9 cellular contexts compared by ENCODE assay signal in the genomic region with DNA sequence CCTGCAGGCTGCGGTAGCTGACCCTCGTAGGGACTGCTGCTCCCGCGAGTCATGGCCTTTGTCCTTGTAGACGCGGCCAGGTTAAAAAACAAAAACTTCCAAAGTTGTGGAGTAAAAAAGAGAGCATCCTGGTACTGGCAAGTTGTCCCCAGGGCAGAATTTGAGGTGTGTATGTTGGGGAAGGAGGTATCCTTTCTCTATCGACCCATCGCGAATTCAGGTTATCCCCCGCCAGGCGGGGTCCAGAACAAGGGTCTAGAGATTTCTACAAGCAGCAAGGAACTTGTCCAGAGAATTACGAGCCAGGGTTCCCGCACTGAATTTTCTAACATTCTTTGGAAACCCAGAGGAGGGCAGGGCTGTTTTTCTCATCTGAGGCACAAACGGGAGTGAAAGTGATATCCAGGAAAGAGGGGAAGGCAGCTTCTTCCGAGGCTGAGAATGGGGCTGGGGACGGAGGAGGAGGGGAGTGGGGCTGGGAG. TPM values are rescaled to one million over a fixed set of nuclear protein-coding genes. Genes with fewer than 3 reads are reported as not detected.
DNase-seq lines count a peak whose midpoint lies in the region; ATAC-seq, FAIRE-seq and TF ChIP-seq lines count a peak whose summit lies in the region.
"Had no signal": no experiment of that assay in that cellular context is flagged by ENCODE, and none has a peak within 500 bp of the region (broad histone marks: within the 10 kb centered on the region; RNA-seq: fewer than 3 reads in every experiment).

No MANE protein-coding gene starts in this region.

- intact Hi-C loops in right lobe of liver (cut with DNase I): loop anchor here (5.0 to 10.0 kb wide), 3 partner anchors 967 to 1247 kb away; no protein-coding TSS in a partner anchor

- DNase-seq in astrocyte of the cerebellum (ENCODE audit: low read depth) (no peak), right lobe of liver (no peak), islet precursor cell (no peak), urothelium cell line (ENCODE audit: low spot score) (no peak)
- DNase-seq: activated naive CD4-positive, alpha-beta T cell treated with Interleukin-2 at 50 U/mL for 16 hours had no signal

- no peak for TF ChIP-seq POLR2A in right lobe of liver (IDR thresholded peaks at IDR 0.05)

- peak overlapping the region; percentile 35 for H3K27ac ChIP-seq in HUES48 (ENCODE audit: low read depth, low read length)
- no peak overlapping the region for H3K27ac ChIP-seq in right lobe of liver
- H3K27ac ChIP-seq in subcutaneous abdominal adipose tissue (ENCODE audit: low read depth, low read length): no peak overlapping the region

- H3K4me1 ChIP-seq in HUES48 (ENCODE audit: control insufficient read depth, insufficient read depth, low read length): peaks cover 77% of the 10 kb centered on the region
- peaks cover 0 to 19% (median 0%) of the 10 kb centered on the region in 4 donors for H3K4me1 ChIP-seq in right lobe of liver
- H3K4me1 ChIP-seq in subcutaneous abdominal adipose tissue (ENCODE audit: control insufficient read depth in 5 of 5, insufficient read depth in 5 of 5, low read length in 5 of 5): peaks cover 0 to 49% (median 29%) of the 10 kb centered on the region in 5 donors

- H3K9me3 ChIP-seq in HUES48 (ENCODE audit: control insufficient read depth, insufficient read depth, low read length): no peaks in the 10 kb centered on the region
- H3K9me3 ChIP-seq in right lobe of liver: no peaks in the 10 kb centered on the region
- H3K9me3 ChIP-seq in subcutaneous abdominal adipose tissue (ENCODE audit: control insufficient read depth in 5 of 5, low read length in 5 of 5): no peaks in the 10 kb centered on the region

- no peak overlapping the region for H3K9ac ChIP-seq in HUES48 (ENCODE audit: low read depth, low read length)
- H3K9ac ChIP-seq in subcutaneous abdominal adipose tissue (ENCODE audit: low read length in 5 of 5): no peak overlapping the region

- H3K4me3 ChIP-seq in HUES48 (ENCODE audit: low read depth, low read length) (peak overlapping the region; percentile 47), astrocyte of the cerebellum (ENCODE audit: low read depth, low read length) (peak overlapping the region; percentile 39), right lobe of liver (peak overlapping the region in 2 of 3 donors; percentile 46 to 57), subcutaneous abdominal adipose tissue (ENCODE audit: low read depth in 1 of 5, low read length in 5 of 5) (peak overlapping the region in 3 of 5 donors; percentile 62 to 68 (median 66))

- no peaks in the 10 kb centered on the region for H3K36me3 ChIP-seq in HUES48 (ENCODE audit: control insufficient read depth, insufficient read depth, low read length)
- peaks cover 0 to 11% (median 0%) of the 10 kb centered on the region in 4 donors for H3K36me3 ChIP-seq in right lobe of liver
- peaks cover 0 to 12% (median 8%) of the 10 kb centered on the region in 5 donors for H3K36me3 ChIP-seq in subcutaneous abdominal adipose tissue (ENCODE audit: control insufficient read depth in 5 of 5, insufficient read depth in 5 of 5, low read length in 5 of 5)

- ATAC-seq in right lobe of liver (no peak), HG03342 (IDR thresholded peaks at IDR 0.05; ENCODE audit: unreplicated experiment) (no peak)

- peaks cover 95% of the 10 kb centered on the region for H3K27me3 ChIP-seq in HUES48 (ENCODE audit: control insufficient read depth, insufficient read depth, low read length)
- H3K27me3 ChIP-seq in right lobe of liver: peaks cover 0 to 6% of the 10 kb centered on the region in 2 donors
- H3K27me3 ChIP-seq in subcutaneous abdominal adipose tissue (ENCODE audit: control insufficient read depth in 5 of 5, insufficient read depth in 4 of 5, low read length in 5 of 5): peaks cover 7 to 33% (median 10%) of the 10 kb centered on the region in 5 donors

- TF ChIP-seq CTCF in astrocyte of the cerebellum (IDR thresholded peaks at IDR 0.05; ENCODE audit: low read depth, low read length, missing control alignments) (no peak), right lobe of liver (IDR thresholded peaks at IDR 0.05) (no peak)

- in situ Hi-C loops in astrocyte of the cerebellum (cut with HindIII; ENCODE audit: low sequenced_read_pairs): no loop called here

- WGBS in right lobe of liver (ENCODE audit: insufficient coverage, low coverage, low lambda C conversion rate, missing lambda C conversion rate): 10% methylated on average over 13 of the region's 16 CpGs

- FAIRE-seq in urothelium cell line (lab: Jason Lieb, UNC): no peak
- FAIRE-seq: frontal cortex had no signal

RNA-seq across cellular contexts. Expression of a gene that starts 16.3 kb away (rescaled TPM):
- 10 to 100 TPM; 15.6 to 44.0 (median 27.8) TPM for total RNA-seq in right lobe of liver
